In genomic region chr10:26524161-26524831, GRCh38 we compare ENCODE assay signal across 16 cellular contexts.
DNase-seq lines count a peak whose midpoint lies in the region; ATAC-seq and TF ChIP-seq lines count a peak whose summit lies in the region.
"Had no signal": no experiment of that assay in that cellular context is flagged by ENCODE, and none has a peak within 500 bp of the region (broad histone marks: within the 10 kb centered on the region; RNA-seq: fewer than 3 reads in every experiment).

No MANE protein-coding gene starts in this region.

- peaks cover 9 to 41% of the 10 kb centered on the region in 2 donors for H3K36me3 Mint-ChIP-seq in activated T-cell treated with anti-CD3 and anti-CD28 coated beads, Interleukin-2, amount 50 U/mL, for 72 hours (ENCODE audit: insufficient read depth in 2 of 2)
- peaks cover 77% of the 10 kb centered on the region for H3K36me3 Mint-ChIP-seq in stimulated activated memory B cell treated with anti-CD40 and anti-IgM and Interleukin-4, amounts not matched to agents 10 μg/mL and 1 μg/mL and 100 μg/mL, for 72 hours

- H3K9me3 ChIP-seq in esophagus muscularis mucosa = no peaks in the 10 kb centered on the region
- H3K9me3 ChIP-seq in A673 (ENCODE audit: low read depth, low read length, poor library complexity, severe bottlenecking) = no peaks in the 10 kb centered on the region

- H3K27ac Mint-ChIP-seq in activated T-cell treated with anti-CD3 and anti-CD28 coated beads, Interleukin-2, amount 50 U/mL, for 72 hours = peak overlapping the region; percentile 5
- peak overlapping the region; percentile 31 for H3K27ac Mint-ChIP-seq in stimulated activated memory B cell treated with anti-CD40 and anti-IgM and Interleukin-4, amounts not matched to agents 10 μg/mL and 1 μg/mL and 100 μg/mL, for 72 hours
- H3K27ac Mint-ChIP-seq: nephron progenitor cell had no signal

- no peak for TF ChIP-seq POLR2A in esophagus muscularis mucosa (IDR thresholded peaks at IDR 0.05; ENCODE audit: low read depth)

- H3K27me3 Mint-ChIP-seq in activated T-cell treated with anti-CD3 and anti-CD28 coated beads, Interleukin-2, amount 50 U/mL, for 72 hours (ENCODE audit: low read depth) = no peaks in the 10 kb centered on the region
- H3K27me3 Mint-ChIP-seq in stimulated activated memory B cell treated with anti-CD40 and anti-IgM and Interleukin-4, amounts not matched to agents 10 μg/mL and 1 μg/mL and 100 μg/mL, for 72 hours = no peaks in the 10 kb centered on the region
- H3K27me3 Mint-ChIP-seq: central memory CD8-positive, alpha-beta T cell had no signal

- ATAC-seq in activated T-cell treated with anti-CD3 and anti-CD28 coated beads, Interleukin-2, amount 50 U/mL, for 72 hours (replicated peaks in 1 of 2) = no peak
- no peak for ATAC-seq in stimulated activated memory B cell treated with anti-CD40 and anti-IgM and Interleukin-4, amounts not matched to agents 10 μg/mL and 1 μg/mL and 100 μg/mL, for 72 hours

- intact Hi-C loops in esophagus muscularis mucosa (cut with DNase I) (no loop called here), A673 (cut with micrococcal nuclease; ENCODE audit: unreplicated experiment) (no loop called here)

- no peak for DNase-seq in activated T-cell treated with anti-CD3 and anti-CD28 coated beads, Interleukin-2, amount 50 U/mL, for 72 hours
- no peak for DNase-seq in activated T-cell treated with anti-CD3 and anti-CD28 coated beads, Interleukin-2, amount 50 U/mL, for 1 hour
- peak; percentile 16 for DNase-seq in OCI-M1 (lab: John Stamatoyannopoulos, UW)
- peak; percentile 77 for DNase-seq in esophagus muscularis mucosa (ENCODE audit: extremely low spot score)
- no peak for DNase-seq in dermis blood vessel endothelial cell
- DNase-seq in A673 (ENCODE audit: low spot score) = no peak
- no peak for DNase-seq in cortex of kidney (lab: John Stamatoyannopoulos, UW)
- DNase-seq: foreskin fibroblast; NCI-H1092 treated with DMSO at 0.1 percent for 48 hours; NCI-H2171 treated with DMSO at 0.1 percent for 48 hours; nephron progenitor cell; stimulated activated CD4-positive, alpha-beta T cell treated with anti-CD3 and anti-CD28 coated beads, Interleukin-15, amount 100 ng/mL, for 24 hours; substantia nigra had no signal

- H3K36me3 ChIP-seq in esophagus muscularis mucosa (no peaks in the 10 kb centered on the region), A673 (ENCODE audit: insufficient read depth, low read length, poor library complexity, severe bottlenecking) (no peaks in the 10 kb centered on the region)

- peaks cover 15% of the 10 kb centered on the region for H3K4me1 Mint-ChIP-seq in activated T-cell treated with anti-CD3 and anti-CD28 coated beads, Interleukin-2, amount 50 U/mL, for 72 hours (ENCODE audit: low read depth)
- H3K4me1 Mint-ChIP-seq in stimulated activated memory B cell treated with anti-CD40 and anti-IgM and Interleukin-4, amounts not matched to agents 10 μg/mL and 1 μg/mL and 100 μg/mL, for 72 hours = peaks cover 42% of the 10 kb centered on the region

- BruUV-seq in A673 (replicated peaks; lab: Mats Ljungman, UMichigan) = no TSS peak

- no peak overlapping the region for H3K4me3 ChIP-seq in esophagus muscularis mucosa
- no peak overlapping the region for H3K4me3 ChIP-seq in A673 (ENCODE audit: low read depth, low read length, poor library complexity, severe bottlenecking)

- TF ChIP-seq CTCF in esophagus muscularis mucosa (IDR thresholded peaks at IDR 0.05) (no peak), A673 (conservative IDR thresholded peaks at IDR 0.05; ENCODE audit: low read depth, low read length) (no peak)

- no peak overlapping the region for H3K27ac ChIP-seq in esophagus muscularis mucosa (replicated peaks in 1 of 4)
- H3K27ac ChIP-seq in A673 (ENCODE audit: low read depth, low read length, poor library complexity, severe bottlenecking) = no peak overlapping the region
- H3K27ac ChIP-seq: KMS-11 had no signal

- CTCF ChIA-PET in A673 (lab: Charles Lee) = no interaction called here

- no peak overlapping the region for H3K4me3 Mint-ChIP-seq in activated T-cell treated with anti-CD3 and anti-CD28 coated beads, Interleukin-2, amount 50 U/mL, for 72 hours
- H3K4me3 Mint-ChIP-seq in stimulated activated memory B cell treated with anti-CD40 and anti-IgM and Interleukin-4, amounts not matched to agents 10 μg/mL and 1 μg/mL and 100 μg/mL, for 72 hours = no peak overlapping the region
- H3K4me3 Mint-ChIP-seq: central memory CD8-positive, alpha-beta T cell; nephron progenitor cell had no signal

- no peaks in the 10 kb centered on the region for H3K27me3 ChIP-seq in esophagus muscularis mucosa
- no peaks in the 10 kb centered on the region for H3K27me3 ChIP-seq in A673 (replicated peaks; ENCODE audit: insufficient read depth, low read depth, low read length, poor library complexity)

- 47% methylated on average over 5 of the region's 5 CpGs for WGBS in esophagus muscularis mucosa

- no peaks in the 10 kb centered on the region for H3K9me3 Mint-ChIP-seq in activated T-cell treated with anti-CD3 and anti-CD28 coated beads, Interleukin-2, amount 50 U/mL, for 72 hours
- peaks cover under 1% of the 10 kb centered on the region for H3K9me3 Mint-ChIP-seq in stimulated activated memory B cell treated with anti-CD40 and anti-IgM and Interleukin-4, amounts not matched to agents 10 μg/mL and 1 μg/mL and 100 μg/mL, for 72 hours
- H3K9me3 Mint-ChIP-seq: central memory CD8-positive, alpha-beta T cell had no signal

- H3K4me1 ChIP-seq in esophagus muscularis mucosa (no peaks in the 10 kb centered on the region), A673 (ENCODE audit: insufficient read depth, low read length, poor library complexity, severe bottlenecking) (no peaks in the 10 kb centered on the region)

- POLR2A ChIA-PET in A673 (lab: Charles Lee; ENCODE audit: low non-redundant PET) = no interaction called here

- no peak for TF ChIP-seq EP300 in esophagus muscularis mucosa (IDR thresholded peaks at IDR 0.05)

Comparison
In these comparisons a context has a peak if more than half of its experiments do, and no peak if none do; other contexts are left out.
1. DNase-seq: peak in OCI-M1 (single experiment) and esophagus muscularis mucosa (single experiment); none in activated T-cell treated with anti-CD3 and anti-CD28 coated beads, Interleukin-2, amount 50 U/mL, for 72 hours (0 of 2), activated T-cell treated with anti-CD3 and anti-CD28 coated beads, Interleukin-2, amount 50 U/mL, for 1 hour (single experiment), dermis blood vessel endothelial cell (single experiment), A673 (single experiment) and cortex of kidney (single experiment).